1 cellular context compared by ENCODE assay signal in the genomic region with DNA sequence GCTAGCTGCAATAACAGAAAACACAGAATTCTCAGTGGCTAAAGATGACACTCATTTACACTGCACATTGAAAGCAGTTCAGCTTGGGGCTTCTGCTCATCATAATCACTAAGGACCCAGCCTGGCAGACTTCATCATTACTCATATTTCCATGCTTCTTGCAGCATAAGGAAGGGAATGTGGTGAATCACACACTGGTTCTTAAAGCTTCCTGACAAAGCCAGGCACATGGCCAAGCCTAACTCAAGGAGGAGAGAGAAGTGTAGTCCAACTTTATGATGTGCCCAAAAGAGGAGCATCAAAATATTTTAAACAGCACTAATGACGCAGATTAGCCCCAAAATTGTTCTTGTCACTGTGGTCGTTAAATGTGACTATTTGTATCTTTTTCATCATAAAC.
TF ChIP-seq lines count a peak whose summit lies in the region.

No MANE protein-coding gene starts in this region.

TF ChIP-seq in A549, 52 proteins besides CTCF, POLR2A, EP300 and RAD21 (continued from another document):
- TF ChIP-seq, protein P1, sequence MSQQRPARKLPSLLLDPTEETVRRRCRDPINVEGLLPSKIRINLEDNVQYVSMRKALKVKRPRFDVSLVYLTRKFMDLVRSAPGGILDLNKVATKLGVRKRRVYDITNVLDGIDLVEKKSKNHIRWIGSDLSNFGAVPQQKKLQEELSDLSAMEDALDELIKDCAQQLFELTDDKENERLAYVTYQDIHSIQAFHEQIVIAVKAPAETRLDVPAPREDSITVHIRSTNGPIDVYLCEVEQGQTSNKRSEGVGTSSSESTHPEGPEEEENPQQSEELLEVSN (IDR thresholded peaks at IDR 0.05; ENCODE audit: borderline replicate concordance, low read depth): no peak
- TF ChIP-seq MAFK (IDR thresholded peaks at IDR 0.05; ENCODE audit: partially characterized antibody) (no peak), POLR2AphosphoS2 (conservative IDR thresholded peaks at IDR 0.05; ENCODE audit: low read length) (no peak), FOXS1 (CRISPR knock-in tag; IDR thresholded peaks at IDR 0.05) (no peak), ZC3H11A (IDR thresholded peaks at IDR 0.05) (no peak), HDAC2 (IDR thresholded peaks at IDR 0.05) (no peak), PHF8 (IDR thresholded peaks at IDR 0.05; ENCODE audit: borderline replicate concordance, low read depth) (no peak), SREBF2 (IDR thresholded peaks at IDR 0.05) (no peak), ZSCAN20 (CRISPR knock-in tag; IDR thresholded peaks at IDR 0.05) (no peak), MYC (IDR thresholded peaks at IDR 0.05; ENCODE audit: borderline replicate concordance, low read length) (0 out of 2 replicates have a peak, but pooled peaks have one; percentile 47), HOXA7 (CRISPR knock-in tag; IDR thresholded peaks at IDR 0.05) (no peak), HOXB5 (CRISPR knock-in tag; IDR thresholded peaks at IDR 0.05) (no peak), CHD2 (IDR thresholded peaks at IDR 0.05; ENCODE audit: low read length, partially characterized antibody) (no peak), HOXB13 (CRISPR knock-in tag; IDR thresholded peaks at IDR 0.05; ENCODE audit: low read depth) (no peak), ZFP36 (IDR thresholded peaks at IDR 0.05; ENCODE audit: borderline replicate concordance, partially characterized antibody) (no peak), KDM1A (IDR thresholded peaks at IDR 0.05; ENCODE audit: low read depth) (no peak), CBX2 (IDR thresholded peaks at IDR 0.05; ENCODE audit: borderline replicate concordance, low read depth) (no peak), BHLHE40 (IDR thresholded peaks at IDR 0.05; ENCODE audit: low read depth, low read length) (no peak), NFE2L2 (conservative IDR thresholded peaks at IDR 0.05; ENCODE audit: low read length) (no peak), TFCP2L1 (CRISPR knock-in tag; IDR thresholded peaks at IDR 0.05) (no peak), JUNB (IDR thresholded peaks at IDR 0.05) (peak; percentile 76), JUN (IDR thresholded peaks at IDR 0.05) (peak in 1 of 2 experiments; percentile 53; a peak in 1 of 5 replicates), GATA3 (IDR thresholded peaks at IDR 0.05; ENCODE audit: borderline replicate concordance) (peak; percentile 88), RFX5 (IDR thresholded peaks at IDR 0.05) (no peak), HEYL (CRISPR knock-in tag; IDR thresholded peaks at IDR 0.05) (no peak), MAZ (IDR thresholded peaks at IDR 0.05; ENCODE audit: borderline replicate concordance, low read depth, low read length) (no peak), NR3C1 (IDR thresholded peaks at IDR 0.05) (no peak), NPAS2 (CRISPR knock-in tag; IDR thresholded peaks at IDR 0.05; ENCODE audit: borderline replicate concordance) (no peak)
- TF ChIP-seq, protein P2, sequence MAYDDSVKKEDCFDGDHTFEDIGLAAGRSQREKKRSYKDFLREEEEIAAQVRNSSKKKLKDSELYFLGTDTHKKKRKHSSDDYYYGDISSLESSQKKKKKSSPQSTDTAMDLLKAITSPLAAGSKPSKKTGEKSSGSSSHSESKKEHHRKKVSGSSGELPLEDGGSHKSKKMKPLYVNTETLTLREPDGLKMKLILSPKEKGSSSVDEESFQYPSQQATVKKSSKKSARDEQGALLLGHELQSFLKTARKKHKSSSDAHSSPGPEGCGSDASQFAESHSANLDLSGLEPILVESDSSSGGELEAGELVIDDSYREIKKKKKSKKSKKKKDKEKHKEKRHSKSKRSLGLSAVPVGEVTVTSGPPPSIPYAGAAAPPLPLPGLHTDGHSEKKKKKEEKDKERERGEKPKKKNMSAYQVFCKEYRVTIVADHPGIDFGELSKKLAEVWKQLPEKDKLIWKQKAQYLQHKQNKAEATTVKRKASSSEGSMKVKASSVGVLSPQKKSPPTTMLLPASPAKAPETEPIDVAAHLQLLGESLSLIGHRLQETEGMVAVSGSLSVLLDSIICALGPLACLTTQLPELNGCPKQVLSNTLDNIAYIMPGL (CRISPR knock-in tag; IDR thresholded peaks at IDR 0.05; ENCODE audit: borderline replicate concordance): no peak
- TF ChIP-seq, protein P3, sequence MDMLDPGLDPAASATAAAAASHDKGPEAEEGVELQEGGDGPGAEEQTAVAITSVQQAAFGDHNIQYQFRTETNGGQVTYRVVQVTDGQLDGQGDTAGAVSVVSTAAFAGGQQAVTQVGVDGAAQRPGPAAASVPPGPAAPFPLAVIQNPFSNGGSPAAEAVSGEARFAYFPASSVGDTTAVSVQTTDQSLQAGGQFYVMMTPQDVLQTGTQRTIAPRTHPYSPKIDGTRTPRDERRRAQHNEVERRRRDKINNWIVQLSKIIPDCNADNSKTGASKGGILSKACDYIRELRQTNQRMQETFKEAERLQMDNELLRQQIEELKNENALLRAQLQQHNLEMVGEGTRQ (IDR thresholded peaks at IDR 0.05): no peak
- TF ChIP-seq, protein P4, sequence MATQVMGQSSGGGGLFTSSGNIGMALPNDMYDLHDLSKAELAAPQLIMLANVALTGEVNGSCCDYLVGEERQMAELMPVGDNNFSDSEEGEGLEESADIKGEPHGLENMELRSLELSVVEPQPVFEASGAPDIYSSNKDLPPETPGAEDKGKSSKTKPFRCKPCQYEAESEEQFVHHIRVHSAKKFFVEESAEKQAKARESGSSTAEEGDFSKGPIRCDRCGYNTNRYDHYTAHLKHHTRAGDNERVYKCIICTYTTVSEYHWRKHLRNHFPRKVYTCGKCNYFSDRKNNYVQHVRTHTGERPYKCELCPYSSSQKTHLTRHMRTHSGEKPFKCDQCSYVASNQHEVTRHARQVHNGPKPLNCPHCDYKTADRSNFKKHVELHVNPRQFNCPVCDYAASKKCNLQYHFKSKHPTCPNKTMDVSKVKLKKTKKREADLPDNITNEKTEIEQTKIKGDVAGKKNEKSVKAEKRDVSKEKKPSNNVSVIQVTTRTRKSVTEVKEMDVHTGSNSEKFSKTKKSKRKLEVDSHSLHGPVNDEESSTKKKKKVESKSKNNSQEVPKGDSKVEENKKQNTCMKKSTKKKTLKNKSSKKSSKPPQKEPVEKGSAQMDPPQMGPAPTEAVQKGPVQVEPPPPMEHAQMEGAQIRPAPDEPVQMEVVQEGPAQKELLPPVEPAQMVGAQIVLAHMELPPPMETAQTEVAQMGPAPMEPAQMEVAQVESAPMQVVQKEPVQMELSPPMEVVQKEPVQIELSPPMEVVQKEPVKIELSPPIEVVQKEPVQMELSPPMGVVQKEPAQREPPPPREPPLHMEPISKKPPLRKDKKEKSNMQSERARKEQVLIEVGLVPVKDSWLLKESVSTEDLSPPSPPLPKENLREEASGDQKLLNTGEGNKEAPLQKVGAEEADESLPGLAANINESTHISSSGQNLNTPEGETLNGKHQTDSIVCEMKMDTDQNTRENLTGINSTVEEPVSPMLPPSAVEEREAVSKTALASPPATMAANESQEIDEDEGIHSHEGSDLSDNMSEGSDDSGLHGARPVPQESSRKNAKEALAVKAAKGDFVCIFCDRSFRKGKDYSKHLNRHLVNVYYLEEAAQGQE (IDR thresholded peaks at IDR 0.05): no peak
- TF ChIP-seq, protein P5, sequence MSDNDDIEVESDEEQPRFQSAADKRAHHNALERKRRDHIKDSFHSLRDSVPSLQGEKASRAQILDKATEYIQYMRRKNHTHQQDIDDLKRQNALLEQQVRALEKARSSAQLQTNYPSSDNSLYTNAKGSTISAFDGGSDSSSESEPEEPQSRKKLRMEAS (IDR thresholded peaks at IDR 0.05): peak; percentile 83
- TF ChIP-seq, protein P6, sequence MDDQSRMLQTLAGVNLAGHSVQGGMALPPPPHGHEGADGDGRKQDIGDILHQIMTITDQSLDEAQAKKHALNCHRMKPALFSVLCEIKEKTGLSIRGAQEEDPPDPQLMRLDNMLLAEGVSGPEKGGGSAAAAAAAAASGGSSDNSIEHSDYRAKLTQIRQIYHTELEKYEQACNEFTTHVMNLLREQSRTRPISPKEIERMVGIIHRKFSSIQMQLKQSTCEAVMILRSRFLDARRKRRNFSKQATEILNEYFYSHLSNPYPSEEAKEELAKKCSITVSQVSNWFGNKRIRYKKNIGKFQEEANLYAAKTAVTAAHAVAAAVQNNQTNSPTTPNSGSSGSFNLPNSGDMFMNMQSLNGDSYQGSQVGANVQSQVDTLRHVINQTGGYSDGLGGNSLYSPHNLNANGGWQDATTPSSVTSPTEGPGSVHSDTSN (IDR thresholded peaks at IDR 0.05): no peak
- TF ChIP-seq, protein P7, sequence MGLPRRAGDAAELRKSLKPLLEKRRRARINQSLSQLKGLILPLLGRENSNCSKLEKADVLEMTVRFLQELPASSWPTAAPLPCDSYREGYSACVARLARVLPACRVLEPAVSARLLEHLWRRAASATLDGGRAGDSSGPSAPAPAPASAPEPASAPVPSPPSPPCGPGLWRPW (IDR thresholded peaks at IDR 0.05): no peak
